ENCODE assay signal across 8 cellular contexts in genomic region chr2:218773881-218774280, GRCh38. TPM values are rescaled to one million over a fixed set of nuclear protein-coding genes. Genes with fewer than 3 reads are reported as not detected.
"Had no signal": no experiment of that assay in that cellular context is flagged by ENCODE, and none has a peak within 500 bp of the region (broad histone marks: within the 10 kb centered on the region; RNA-seq: fewer than 3 reads in every experiment).

No MANE protein-coding gene starts in this region.

- FAIRE-seq: G401.6, GM12878, GM12891, GM18507, GM19239 had no signal

- ATAC-seq: GM12878 had no signal

- DNase-seq: GDM1, GF-D8 had no signal

- H3K4me3 ChIP-seq: GM12878 had no signal

RNA-seq across cellular contexts. Expression of gene CYP27A1, which starts 8.1 kb away (rescaled TPM):
- total RNA-seq: G401 had no signal

RNA-seq across cellular contexts. Expression of gene PRKAG3, which starts 57.7 kb away (rescaled TPM):
- total RNA-seq: G401 had no signal
